8 cellular contexts compared by ENCODE assay signal in the genomic region with DNA sequence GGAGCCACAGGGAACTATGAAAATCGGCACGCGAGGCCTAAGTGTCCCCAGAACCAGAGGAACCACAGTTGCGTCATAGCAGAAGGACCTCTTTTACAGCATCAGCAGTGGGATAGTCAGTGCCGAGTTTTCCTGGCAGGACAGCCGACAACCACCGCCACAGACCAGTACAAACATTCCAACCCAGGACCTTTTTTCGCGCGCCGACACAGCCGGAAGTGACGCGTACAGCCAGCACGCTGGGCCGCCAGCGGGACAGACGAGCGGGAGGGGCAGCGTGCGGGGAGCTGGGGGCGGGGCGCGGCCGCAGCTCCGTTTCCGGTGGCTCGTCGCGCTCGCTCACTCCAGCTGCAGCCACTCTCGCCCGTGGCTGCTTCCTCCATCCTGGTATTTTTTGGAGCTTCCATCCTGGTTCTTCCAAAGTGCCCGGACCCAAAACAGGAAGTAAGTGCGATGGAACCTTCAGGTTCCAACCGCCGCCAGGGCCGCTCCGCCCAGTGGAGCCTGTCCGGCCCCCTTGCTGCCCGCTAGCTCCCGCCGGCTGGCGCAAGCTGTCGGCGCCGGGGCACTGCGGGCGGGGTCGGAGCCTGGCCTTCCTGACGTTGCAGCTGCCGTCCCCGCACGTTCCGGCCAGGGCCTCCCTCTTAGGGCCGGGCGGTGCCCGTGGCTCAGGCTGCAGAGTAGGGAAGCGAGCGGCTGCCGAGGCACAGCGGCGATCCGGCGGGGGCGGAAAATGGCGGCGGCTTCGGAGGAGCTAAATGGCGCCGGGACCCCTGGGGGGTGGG. TPM values are rescaled to one million over a fixed set of nuclear protein-coding genes. Genes with fewer than 3 reads are reported as not detected.
DNase-seq lines count a peak whose midpoint lies in the region; ATAC-seq and TF ChIP-seq lines count a peak whose summit lies in the region.

DMTF1 (plus strand) TSS at position 342 of the 785 bp plus-strand sequence. CDS start 12,489 bp downstream, outside the sequence.

- H3K9me3 Mint-ChIP-seq in GM23338: 0 out of 3 replicates have a peak, but pooled peaks cover 3% of the 10 kb centered on the region
- H3K9me3 Mint-ChIP-seq in naive thymus-derived CD4-positive, alpha-beta T cell: peaks cover 0 to 2% (median 0%) of the 10 kb centered on the region in 11 donors
- no peaks in the 10 kb centered on the region for H3K9me3 Mint-ChIP-seq in stimulated activated naive B cell treated with anti-CD40 and anti-IgM and Interleukin-4, amounts not matched to agents 10 μg/mL and 1 μg/mL and 100 μg/mL, for 72 hours

- peaks cover 32% of the 10 kb centered on the region for H4K20me1 ChIP-seq in DOHH2 (ENCODE audit: control insufficient read depth, insufficient read depth, low read depth, low read length)
- H4K20me1 ChIP-seq in GM23338 (replicated peaks; ENCODE audit: insufficient read depth): peaks cover 28% of the 10 kb centered on the region
- no peaks in the 10 kb centered on the region for H4K20me1 ChIP-seq in fibroblast of lung (ENCODE audit: control insufficient read depth, extremely low read depth, insufficient read depth, low read length)

- H3K4me3 ChIP-seq in DOHH2 (ENCODE audit: low read length) (peak within 1 kb of the TSS; percentile 84), GM23338 (peak within 1 kb of the TSS; percentile 84), fibroblast of lung (replicated peaks in 1 of 4; ENCODE audit: control extremely low read depth in 1 of 4, insufficient read depth in 1 of 4, low read depth in 3 of 4, low read length in 4 of 4) (peak within 1 kb of the TSS; percentile 77 to 99 (median 92))
- peak within 1 kb of the TSS; percentile 72 for H3K4me3 ChIP-seq in naive thymus-derived CD4-positive, alpha-beta T cell (ENCODE audit: low read length)

- H3K4me2 ChIP-seq in DOHH2 (ENCODE audit: low read length) (peak within 1 kb of the TSS; percentile 63), GM23338 (peak within 1 kb of the TSS; percentile 88), fibroblast of lung (ENCODE audit: extremely low read depth, insufficient read depth, low read length) (peak within 1 kb of the TSS; percentile 96)

- CTCF ChIA-PET in naive thymus-derived CD4-positive, alpha-beta T cell (lab: Charles Lee): interaction anchor here (1.1 to 1.2 kb wide), 3 partner anchors 65 to 73 kb away, joined by 3 to 6 read pairs (median 3); partner anchors contain the start of gene TMEM243

- H3K27ac ChIP-seq in DOHH2 (ENCODE audit: low read depth, low read length) (peak within 1 kb of the TSS; percentile 84), GM23338 (ENCODE audit: low read depth) (peak within 1 kb of the TSS; percentile 99), fibroblast of lung (ENCODE audit: insufficient read depth, low read length) (peak within 1 kb of the TSS; percentile 96)
- H3K27ac ChIP-seq in naive thymus-derived CD4-positive, alpha-beta T cell (ENCODE audit: low read depth, low read length): peak within 1 kb of the TSS; percentile 95

- H3K4me1 ChIP-seq in DOHH2 (ENCODE audit: control insufficient read depth, low read length) (peaks cover 56% of the 10 kb centered on the region), GM23338 (ENCODE audit: insufficient read depth) (0 out of 2 replicates have a peak, but pooled peaks cover 8% of the 10 kb centered on the region), fibroblast of lung (ENCODE audit: control insufficient read depth, extremely low read depth, insufficient read depth, low read length) (peaks cover 8% of the 10 kb centered on the region)
- H3K4me1 ChIP-seq in naive thymus-derived CD4-positive, alpha-beta T cell (ENCODE audit: control insufficient read depth in 2 of 2, insufficient read depth in 2 of 2, low read length in 2 of 2): peaks cover 27% of the 10 kb centered on the region in 2 donors

- H3K9me3 ChIP-seq in DOHH2 (ENCODE audit: control insufficient read depth, insufficient read depth, low read length) (peaks cover 7% of the 10 kb centered on the region; the same call in 1 of the 2 replicates), fibroblast of lung (ENCODE audit: control insufficient read depth, insufficient read depth, low read depth, low read length) (no peaks in the 10 kb centered on the region)
- H3K9me3 ChIP-seq in naive thymus-derived CD4-positive, alpha-beta T cell (ENCODE audit: control insufficient read depth in 2 of 3, low read length in 3 of 3): no peaks in the 10 kb centered on the region

- H3K27me3 Mint-ChIP-seq in GM23338 (ENCODE audit: insufficient read depth, low read depth, poor library complexity): peaks cover 11% of the 10 kb centered on the region
- H3K27me3 Mint-ChIP-seq in naive thymus-derived CD4-positive, alpha-beta T cell: no peaks in the 10 kb centered on the region
- no peaks in the 10 kb centered on the region for H3K27me3 Mint-ChIP-seq in stimulated activated naive B cell treated with anti-CD40 and anti-IgM and Interleukin-4, amounts not matched to agents 10 μg/mL and 1 μg/mL and 100 μg/mL, for 72 hours

- H3K9me2 ChIP-seq in DOHH2 (replicated peaks; ENCODE audit: control insufficient read depth, low read length) (no peaks in the 10 kb centered on the region), GM23338 (ENCODE audit: insufficient read depth) (no peaks in the 10 kb centered on the region)

- H3F3A ChIP-seq in DOHH2 (ENCODE audit: control insufficient read depth, insufficient read depth) (peaks cover 29% of the 10 kb centered on the region; the same call in 1 of the 2 replicates), GM23338 (replicated peaks; ENCODE audit: low read depth) (no peaks in the 10 kb centered on the region)

- H3K27me3 ChIP-seq in DOHH2 (ENCODE audit: control insufficient read depth, low read length) (no peaks in the 10 kb centered on the region), GM23338 (ENCODE audit: insufficient read depth) (no peaks in the 10 kb centered on the region), fibroblast of lung (ENCODE audit: control insufficient read depth, insufficient read depth, low read length) (no peaks in the 10 kb centered on the region)
- no peaks in the 10 kb centered on the region for H3K27me3 ChIP-seq in naive thymus-derived CD4-positive, alpha-beta T cell (ENCODE audit: control insufficient read depth in 2 of 2, insufficient read depth in 2 of 2, low read length in 2 of 2)

- H3K27ac Mint-ChIP-seq in GM23338: peak within 1 kb of the TSS; percentile 100
- peak within 1 kb of the TSS; percentile 96 to 100 (median 98) for H3K27ac Mint-ChIP-seq in naive thymus-derived CD4-positive, alpha-beta T cell
- peak within 1 kb of the TSS; percentile 95 for H3K27ac Mint-ChIP-seq in stimulated activated naive B cell treated with anti-CD40 and anti-IgM and Interleukin-4, amounts not matched to agents 10 μg/mL and 1 μg/mL and 100 μg/mL, for 72 hours

- TF ChIP-seq CTCF in DOHH2 (IDR thresholded peaks at IDR 0.05; ENCODE audit: low read depth, low read length, poor library complexity, severe bottlenecking): no peak
- no peak for TF ChIP-seq CTCF in GM23338 (conservative IDR thresholded peaks at IDR 0.05; ENCODE audit: low read depth in 2 of 2)
- no peak for TF ChIP-seq CTCF in fibroblast of lung (conservative IDR thresholded peaks at IDR 0.05 in 1 of 2, IDR thresholded peaks at IDR 0.05 in 1 of 2; ENCODE audit: low read depth in 1 of 2, low read length in 2 of 2)

- peak; percentile 89 for ATAC-seq in GM23338
- peak; percentile 91 for ATAC-seq in naive thymus-derived CD4-positive, alpha-beta T cell
- ATAC-seq in stimulated activated naive B cell treated with anti-CD40 and anti-IgM and Interleukin-4, amounts not matched to agents 10 μg/mL and 1 μg/mL and 100 μg/mL, for 72 hours (replicated peaks): peak; percentile 84 to 88

- H3K4me3 Mint-ChIP-seq in GM23338: peak within 1 kb of the TSS; percentile 94
- H3K4me3 Mint-ChIP-seq in naive thymus-derived CD4-positive, alpha-beta T cell: peak within 1 kb of the TSS; percentile 87 to 99 (median 97)
- peak within 1 kb of the TSS; percentile 87 to 89 for H3K4me3 Mint-ChIP-seq in stimulated activated naive B cell treated with anti-CD40 and anti-IgM and Interleukin-4, amounts not matched to agents 10 μg/mL and 1 μg/mL and 100 μg/mL, for 72 hours

- H3K36me3 Mint-ChIP-seq in GM23338 (ENCODE audit: low read depth): peaks cover 21% of the 10 kb centered on the region
- H3K36me3 Mint-ChIP-seq in naive thymus-derived CD4-positive, alpha-beta T cell: peaks cover 0 to 9% (median 4%) of the 10 kb centered on the region in 5 donors
- H3K36me3 Mint-ChIP-seq in stimulated activated naive B cell treated with anti-CD40 and anti-IgM and Interleukin-4, amounts not matched to agents 10 μg/mL and 1 μg/mL and 100 μg/mL, for 72 hours: peaks cover 2 to 15% of the 10 kb centered on the region in 2 donors

- H3K79me2 ChIP-seq in DOHH2 (ENCODE audit: control insufficient read depth, low read length) (peaks cover 62% of the 10 kb centered on the region), GM23338 (replicated peaks; ENCODE audit: insufficient read depth) (peaks cover 49% of the 10 kb centered on the region), fibroblast of lung (ENCODE audit: control insufficient read depth, insufficient read depth, low read length) (peaks cover 43% of the 10 kb centered on the region)

- DNase-seq in GM23338 (ENCODE audit: low spot score) (peak; percentile 97), LHCN-M2 (ENCODE audit: low read depth) (peak; percentile 99), RPMI8226 (peak; percentile 96), fibroblast of lung (ENCODE audit: low read depth in 2 of 2) (peak; percentile 95 to 96)
- peak; percentile 76 to 80 for DNase-seq in activated T-helper 1 cell treated with anti-CD3 and anti-CD28 coated beads, Interleukin-2, amount 50 U/mL, for 16 hours (ENCODE audit: low read depth in 1 of 2, low spot score in 1 of 2)
- peak; percentile 76 to 85 (median 83) for DNase-seq in naive thymus-derived CD4-positive, alpha-beta T cell
- peak; percentile 84 for DNase-seq in stimulated activated naive B cell treated with anti-CD40 and anti-IgM and Interleukin-4, amounts not matched to agents 10 μg/mL and 1 μg/mL and 100 μg/mL, for 72 hours

- H3K36me3 ChIP-seq in DOHH2 (ENCODE audit: control insufficient read depth, low read length) (peaks cover 48% of the 10 kb centered on the region), GM23338 (ENCODE audit: insufficient read depth) (no peaks in the 10 kb centered on the region), fibroblast of lung (ENCODE audit: control insufficient read depth, insufficient read depth, low read length) (no peaks in the 10 kb centered on the region)
- peaks cover 0 to 11% (median 0%) of the 10 kb centered on the region in 3 experiments for H3K36me3 ChIP-seq in naive thymus-derived CD4-positive, alpha-beta T cell (ENCODE audit: control insufficient read depth in 2 of 3, insufficient read depth in 3 of 3, low read length in 3 of 3)

- intact Hi-C loops in naive thymus-derived CD4-positive, alpha-beta T cell (cut with micrococcal nuclease): loop anchor here (1.0 to 5.0 kb wide), 12 partner anchors 32 to 780 kb away; partner anchors contain the start of genes CROT (in 2 of the 2), DBF4 (in 2 of the 2), ELAPOR2 (in 2 of the 2) and RUNDC3B (in 2 of the 2)

- H2AFZ ChIP-seq in GM23338 (peak within 1 kb of the TSS; percentile 70; the same call in 1 of the 2 replicates), fibroblast of lung (ENCODE audit: low read length) (peak within 1 kb of the TSS; percentile 99)

- H3K9ac ChIP-seq in fibroblast of lung (ENCODE audit: insufficient read depth, low read length): peak within 1 kb of the TSS; percentile 94

- H3K4me1 Mint-ChIP-seq in GM23338: peaks cover 25% of the 10 kb centered on the region
- peaks cover 25 to 53% (median 47%) of the 10 kb centered on the region in 7 donors for H3K4me1 Mint-ChIP-seq in naive thymus-derived CD4-positive, alpha-beta T cell
- H3K4me1 Mint-ChIP-seq in stimulated activated naive B cell treated with anti-CD40 and anti-IgM and Interleukin-4, amounts not matched to agents 10 μg/mL and 1 μg/mL and 100 μg/mL, for 72 hours: peaks cover 12 to 31% of the 10 kb centered on the region in 2 donors

- POLR2A ChIA-PET in naive thymus-derived CD4-positive, alpha-beta T cell (lab: Charles Lee): interaction anchor here (0.6 to 12.1 kb wide), 22 partner anchors 9 to 723 kb away, joined by 3 to 188 read pairs (median 4); partner anchors contain the start of genes CROT, ELAPOR2 and TMEM243

RNA-seq across cellular contexts. Expression of gene DMTF1, which starts in this region (rescaled TPM):
- 107 and 114 TPM in 2 replicates for total RNA-seq in GM23338 (2014; rRNA removed; shearing (Covaris generic))
- polyA plus RNA-seq in GM23338 (2016; fragmentation: Nextera tagmentation; extraction: Ambion mirVana): 52.1 and 60.4 TPM in 2 replicates
- 60.2 and 60.7 TPM in 2 replicates for total RNA-seq in LHCN-M2 (2014; rRNA removed)
- 16.7 TPM for polyA plus RNA-seq in LHCN-M2 (2012)
- 59.8 and 97.1 TPM in 2 replicates for total RNA-seq in fibroblast of lung
- polyA plus RNA-seq in fibroblast of lung: 39.6 and 51.6 TPM in 2 replicates
- polyA plus RNA-seq in fibroblast of lung (2012): 14.7 and 19.4 TPM in 2 replicates
- 13.7 and 20.8 TPM in 2 replicates for polyA minus RNA-seq in fibroblast of lung (ENCODE audit: low replicate concordance)
- total RNA-seq in naive thymus-derived CD4-positive, alpha-beta T cell: 100 to 1,000 TPM; 118 to 159 (median 131) TPM
- polyA plus RNA-seq in naive thymus-derived CD4-positive, alpha-beta T cell: 10 to 100 TPM; 33.9 to 36.2 TPM

Comparison
In these comparisons a context has a peak if more than half of its experiments do, and no peak if none do; other contexts are left out.
1. Peak in every context shown above with its lines: DNase-seq, ATAC-seq, H3K4me3 ChIP-seq and H3K27ac ChIP-seq.